9 cellular contexts compared by ENCODE assay signal in the genomic region with DNA sequence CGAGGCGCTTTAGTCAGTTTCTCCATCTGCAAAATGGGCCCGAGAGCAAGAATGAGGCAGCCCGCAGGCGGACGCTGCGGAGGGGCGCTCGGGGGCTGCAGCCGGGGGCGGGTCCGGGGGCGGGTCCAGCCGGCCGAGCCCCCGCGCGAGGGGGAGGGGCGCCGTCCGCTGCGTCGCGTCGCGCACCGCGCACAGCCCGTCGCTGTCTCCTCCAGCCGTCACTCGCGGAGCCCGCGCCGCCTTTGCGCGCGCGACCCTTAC. TPM values are rescaled to one million over a fixed set of nuclear protein-coding genes. Genes with fewer than 3 reads are reported as not detected.
A peak's percentile ranks its signal among the peaks of the same experiment; 100 is the strongest.
DNase-seq lines count a peak whose midpoint lies in the region; ATAC-seq lines count a peak whose summit lies in the region.
"Had no signal": no experiment of that assay in that cellular context is flagged by ENCODE, and none has a peak within 500 bp of the region (broad histone marks: within the 10 kb centered on the region; RNA-seq: fewer than 3 reads in every experiment).

No MANE protein-coding gene starts in this region.

- peak overlapping the region; percentile 83 to 94 for H3K4me3 Mint-ChIP-seq in activated T-cell treated with anti-CD3 and anti-CD28 coated beads, Interleukin-2, amount 50 U/mL, for 72 hours
- peak overlapping the region; percentile 64 to 97 (median 92) for H3K4me3 Mint-ChIP-seq in naive B cell

- ATAC-seq in activated T-cell treated with anti-CD3 and anti-CD28 coated beads, Interleukin-2, amount 50 U/mL, for 72 hours (replicated peaks in 1 of 2): peak; percentile 48
- ATAC-seq in naive B cell (ENCODE audit: low read depth in 2 of 2): peak; percentile 20 to 27
- no peak for ATAC-seq in HG03457 (IDR thresholded peaks at IDR 0.05; ENCODE audit: unreplicated experiment)

- WGBS in ectodermal cell, 2 experiments: 1% methylated on average over 40 of the region's 40 CpGs

- H3K4me1 ChIP-seq in ectodermal cell (ENCODE audit: control insufficient read depth, insufficient read depth, low read length): peaks cover 7% of the 10 kb centered on the region

- H3K27ac ChIP-seq in ectodermal cell (ENCODE audit: insufficient read depth, low read depth, low read length, poor library complexity, severe bottlenecking): no peak overlapping the region

- no peak for DNase-seq in activated T-cell treated with anti-CD3 and anti-CD28 coated beads, Interleukin-2, amount 50 U/mL, for 72 hours
- no peak for DNase-seq in activated T-cell treated with anti-CD3 and anti-CD28 coated beads, Interleukin-2, amount 50 U/mL, for 1 hour
- DNase-seq in NCI-H128 (lab: John Stamatoyannopoulos, UW; ENCODE audit: unreplicated experiment) (peak; percentile 64), naive B cell (no peak), NCI-H2107 (lab: John Stamatoyannopoulos, UW) (no peak), kidney glomerular epithelial cell (lab: John Stamatoyannopoulos, UW) (no peak)

- peak overlapping the region; percentile 69 for H3K4me3 ChIP-seq in ectodermal cell (ENCODE audit: insufficient read depth, low read depth, low read length)

- no peak overlapping the region for H3K27ac Mint-ChIP-seq in activated T-cell treated with anti-CD3 and anti-CD28 coated beads, Interleukin-2, amount 50 U/mL, for 72 hours
- H3K27ac Mint-ChIP-seq in naive B cell: peak overlapping the region in 1 of 6 donors; percentile 33

- no peaks in the 10 kb centered on the region for H3K36me3 ChIP-seq in ectodermal cell (ENCODE audit: control insufficient read depth, insufficient read depth, low read length)

- H3K4me1 Mint-ChIP-seq in activated T-cell treated with anti-CD3 and anti-CD28 coated beads, Interleukin-2, amount 50 U/mL, for 72 hours (ENCODE audit: low read depth): peaks cover 31% of the 10 kb centered on the region
- H3K4me1 Mint-ChIP-seq in naive B cell: peaks cover 16 to 27% (median 26%) of the 10 kb centered on the region in 3 donors

- no peaks in the 10 kb centered on the region for H3K9me3 Mint-ChIP-seq in activated T-cell treated with anti-CD3 and anti-CD28 coated beads, Interleukin-2, amount 50 U/mL, for 72 hours
- H3K9me3 Mint-ChIP-seq in naive B cell: no peaks in the 10 kb centered on the region

- H3K27me3 Mint-ChIP-seq in activated T-cell treated with anti-CD3 and anti-CD28 coated beads, Interleukin-2, amount 50 U/mL, for 72 hours (ENCODE audit: low read depth): peaks cover 9% of the 10 kb centered on the region
- no peaks in the 10 kb centered on the region for H3K27me3 Mint-ChIP-seq in naive B cell

- H3K36me3 Mint-ChIP-seq in activated T-cell treated with anti-CD3 and anti-CD28 coated beads, Interleukin-2, amount 50 U/mL, for 72 hours (ENCODE audit: insufficient read depth in 2 of 2): no peaks in the 10 kb centered on the region
- H3K36me3 Mint-ChIP-seq in naive B cell: no peaks in the 10 kb centered on the region

- H3K9me3 ChIP-seq in ectodermal cell (ENCODE audit: control insufficient read depth, low read length): no peaks in the 10 kb centered on the region

- peaks cover 9% of the 10 kb centered on the region for H3K27me3 ChIP-seq in ectodermal cell (ENCODE audit: control insufficient read depth, insufficient read depth, low read length, poor library complexity, severe bottlenecking)

RNA-seq across cellular contexts. Expression of a gene that starts 0.3 kb away (rescaled TPM):
- 10 to 100 TPM in 1 of 2 donors, 1 to 10 TPM in 1; 9.1 to 12.7 TPM for total RNA-seq in activated T-cell treated with anti-CD3 and anti-CD28 coated beads, Interleukin-2, amount 50 U/mL, for 72 hours
- 19.1 TPM for polyA plus RNA-seq in ectodermal cell (2013, experiment 1 of 4)
- polyA plus RNA-seq in ectodermal cell (2013, experiment 2 of 4): 16.8 TPM
- 13.5 TPM for polyA plus RNA-seq in ectodermal cell (2013, experiment 3 of 4)
- polyA plus RNA-seq in ectodermal cell (2013, experiment 4 of 4): 16.8 TPM
- polyA plus RNA-seq in naive B cell (ENCODE audit: low read depth in 6 of 6): 1 to 10 TPM in 5 of 6 donors, under 1 TPM in 1; 0.96 to 4.2 (median 1.7) TPM

RNA-seq across cellular contexts. Expression of a gene that starts 17.2 kb away (rescaled TPM):
- total RNA-seq in activated T-cell treated with anti-CD3 and anti-CD28 coated beads, Interleukin-2, amount 50 U/mL, for 72 hours: not detected
- not detected for polyA plus RNA-seq in ectodermal cell (2013, experiment 1 of 4)
- not detected for polyA plus RNA-seq in ectodermal cell (2013, experiment 2 of 4)
- polyA plus RNA-seq in ectodermal cell (2013, experiment 3 of 4): not detected
- polyA plus RNA-seq in ectodermal cell (2013, experiment 4 of 4): not detected
- polyA plus RNA-seq in naive B cell (ENCODE audit: low read depth in 6 of 6): not detected
- total RNA-seq: dermis microvascular lymphatic vessel endothelial cell had no signal
